Comparison of ENCODE assay signal across 8 cellular contexts in the genomic region with DNA sequence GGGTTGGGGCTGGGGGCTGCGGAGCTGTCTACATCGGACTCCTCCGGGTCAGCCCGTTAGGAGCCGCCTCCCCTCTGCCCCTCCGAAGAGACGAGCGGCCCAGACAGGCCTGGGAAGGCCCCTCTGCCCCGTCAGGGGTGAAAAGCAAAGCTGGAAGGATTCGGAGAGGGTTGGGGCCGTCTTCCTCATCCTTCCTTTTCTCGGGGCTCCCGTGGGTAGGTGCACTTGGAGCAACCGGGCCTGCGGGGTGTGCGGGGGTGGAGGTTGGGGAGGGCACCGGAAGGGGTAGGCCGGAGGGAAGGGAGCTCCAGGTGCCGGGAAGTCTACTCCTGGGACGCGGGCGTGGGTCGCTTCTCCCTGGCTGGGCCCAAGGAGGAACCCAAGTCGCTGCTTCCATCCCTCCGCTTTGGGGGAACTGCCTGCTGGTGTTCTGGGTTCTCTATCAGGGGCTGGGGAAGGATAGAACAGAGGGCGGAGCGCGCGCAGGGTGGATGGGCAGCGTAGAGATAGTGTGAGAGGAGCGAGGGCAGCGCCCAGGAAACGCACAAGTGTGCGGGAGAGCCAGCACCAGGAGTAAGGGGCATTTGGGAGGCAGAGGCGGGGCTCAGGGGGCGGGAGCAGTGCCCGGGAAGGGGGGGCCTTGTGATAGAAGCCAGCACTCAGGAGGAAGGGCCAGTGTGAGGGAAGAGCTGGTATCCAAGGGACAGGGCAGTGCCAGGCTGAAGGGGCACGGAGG. TPM values are rescaled to one million over a fixed set of nuclear protein-coding genes. Genes with fewer than 3 reads are reported as not detected.
DNase-seq lines count a peak whose midpoint lies in the region; ATAC-seq and TF ChIP-seq lines count a peak whose summit lies in the region.

No MANE protein-coding gene starts in this region.

- H3K4me3 ChIP-seq in PC-9 (peak overlapping the region; percentile 85), trophoblast cell (ENCODE audit: low read depth, low read length) (peak overlapping the region; percentile 83)

- no peak overlapping the region for H3K23ac ChIP-seq in trophoblast cell (ENCODE audit: low read length)

- TF ChIP-seq CTCF in PC-9 (conservative IDR thresholded peaks at IDR 0.05): no peak

- POLR2A ChIA-PET in PC-9 (lab: Charles Lee; ENCODE audit: unreplicated experiment): interaction anchor here (0.6 to 1.0 kb wide), 6 partner anchors 9 to 227 kb away, joined by 3 to 36 read pairs (median 4); no protein-coding TSS in a partner anchor

- H3K18ac ChIP-seq in trophoblast cell (ENCODE audit: low read length): peak overlapping the region; percentile 39

- no peaks in the 10 kb centered on the region for H3K9me3 Mint-ChIP-seq in activated naive CD8-positive, alpha-beta T cell (ENCODE audit: low read depth)

- H4K20me1 ChIP-seq in PC-9 (ENCODE audit: insufficient read depth): peaks cover 23% of the 10 kb centered on the region

- peak overlapping the region; percentile 94 for H4K91ac ChIP-seq in trophoblast cell (ENCODE audit: low read depth, low read length)

- no peaks in the 10 kb centered on the region for H3K27me3 Mint-ChIP-seq in activated naive CD8-positive, alpha-beta T cell

- BruUV-seq in PC-9 (replicated peaks; lab: Mats Ljungman, UMichigan): TSS peak; percentile 71

- H3K36me3 ChIP-seq in PC-9 (ENCODE audit: low read depth) (peaks cover 16% of the 10 kb centered on the region), trophoblast cell (ENCODE audit: control insufficient read depth in 1 of 2, insufficient read depth in 2 of 2, low read length in 2 of 2) (peaks cover 9 to 19% of the 10 kb centered on the region in 2 experiments)

- H3K9ac ChIP-seq in trophoblast cell (ENCODE audit: low read length): peak overlapping the region; percentile 75

- peak overlapping the region; percentile 64 for H4K8ac ChIP-seq in trophoblast cell (ENCODE audit: low read depth, low read length)

- WGBS in trophoblast cell (ENCODE audit: extremely low coverage, insufficient coverage, insufficient read length): no CpG with 5 or more reads among the region's 38 CpGs

- peak overlapping the region; percentile 13 for H2AK5ac ChIP-seq in trophoblast cell (ENCODE audit: low read length)

- peak overlapping the region; percentile 76 for H2BK5ac ChIP-seq in trophoblast cell (ENCODE audit: low read depth, low read length, poor library complexity)

- peaks cover 30% of the 10 kb centered on the region for H3K4me1 Mint-ChIP-seq in activated naive CD8-positive, alpha-beta T cell (ENCODE audit: low read depth)

- intact Hi-C loops in Right ventricle myocardium inferior (cut with DNase I) (loop anchor here (5.0 to 10.0 kb wide), 2 partner anchors 105 to 453 kb away; a partner anchor contains a TSS), cardiac septum (cut with DNase I) (loop anchor here (2.0 to 5.0 kb wide), 3 partner anchors 25 to 355 kb away; a partner anchor contains a TSS), PC-9 (cut with micrococcal nuclease; ENCODE audit: unreplicated experiment) (loop anchor here (1.0 to 5.0 kb wide), 7 partner anchors 17 to 345 kb away; a partner anchor contains a TSS), Right ventricle myocardium superior (cut with DNase I) (loop anchor here (5.0 kb wide), 1 partner anchor 175 kb away; a partner anchor contains a TSS)

- peaks cover 16% of the 10 kb centered on the region for H3K79me1 ChIP-seq in trophoblast cell (ENCODE audit: low read length)

- ATAC-seq in Right ventricle myocardium inferior (peak; percentile 39), Right ventricle myocardium superior (ENCODE audit: poor library complexity) (peak; percentile 51), GM18858 (IDR thresholded peaks at IDR 0.05; ENCODE audit: unreplicated experiment) (no peak)

- peaks cover 41% of the 10 kb centered on the region for H3F3A ChIP-seq in PC-9 (ENCODE audit: insufficient read depth, low read depth)

- H3K14ac ChIP-seq in trophoblast cell (ENCODE audit: low read length): peak overlapping the region; percentile 72

- peak overlapping the region; percentile 20 for H2BK120ac ChIP-seq in trophoblast cell (ENCODE audit: insufficient read depth, low read length, poor library complexity)

- H3K4me1 ChIP-seq in PC-9 (replicated peaks; ENCODE audit: insufficient read depth): peaks cover 22% of the 10 kb centered on the region
- H3K4me1 ChIP-seq in trophoblast cell (ENCODE audit: control insufficient read depth in 1 of 2, insufficient read depth in 2 of 2, low read length in 2 of 2): peaks cover 5 to 6% of the 10 kb centered on the region in 2 experiments

- no peaks in the 10 kb centered on the region for H3K9me2 ChIP-seq in PC-9 (ENCODE audit: insufficient read depth)

- peak overlapping the region; percentile 22 for H4K12ac ChIP-seq in trophoblast cell (ENCODE audit: low read depth, low read length)

- peak overlapping the region; percentile 84 for H3K4ac ChIP-seq in trophoblast cell (ENCODE audit: low read depth, low read length)

- H3K9me3 ChIP-seq in PC-9 (ENCODE audit: insufficient read depth, low read depth): no peaks in the 10 kb centered on the region
- no peaks in the 10 kb centered on the region for H3K9me3 ChIP-seq in trophoblast cell (ENCODE audit: insufficient read depth, low read depth, low read length)

- peak overlapping the region; percentile 99 for H3K4me3 Mint-ChIP-seq in activated naive CD8-positive, alpha-beta T cell

- DNase-seq in Right ventricle myocardium inferior (ENCODE audit: missing footprints): peak; percentile 87
- no peak for DNase-seq in cardiac septum (ENCODE audit: low spot score)
- peak; percentile 63 for DNase-seq in HPDE6-E6E7 (ENCODE audit: extremely low spot score)
- peak; percentile 76 to 87 for DNase-seq in PC-9
- DNase-seq in Right ventricle myocardium superior: peak; percentile 81
- DNase-seq in trophoblast cell: peak; percentile 34 to 47

- H2AFZ ChIP-seq in PC-9 (peak overlapping the region; percentile 81), trophoblast cell (ENCODE audit: insufficient read depth, low read length, poor library complexity) (peak overlapping the region; percentile 76)

- H3K27me3 ChIP-seq in PC-9 (ENCODE audit: insufficient read depth, low read depth) (no peaks in the 10 kb centered on the region), trophoblast cell (ENCODE audit: insufficient read depth, low read length) (no peaks in the 10 kb centered on the region)

- peak overlapping the region; percentile 99 for H3K4me2 ChIP-seq in PC-9
- H3K4me2 ChIP-seq in trophoblast cell (ENCODE audit: low read length): peak overlapping the region; percentile 91

- H2BK12ac ChIP-seq in trophoblast cell (ENCODE audit: low read length): peak overlapping the region; percentile 34

- peaks cover 8% of the 10 kb centered on the region for H3K36me3 Mint-ChIP-seq in activated naive CD8-positive, alpha-beta T cell

- peak overlapping the region; percentile 92 for H3K27ac Mint-ChIP-seq in activated naive CD8-positive, alpha-beta T cell

- H3K79me2 ChIP-seq in PC-9 (ENCODE audit: low read depth) (peaks cover 35% of the 10 kb centered on the region), trophoblast cell (ENCODE audit: control insufficient read depth, insufficient read depth, low read length, poor library complexity) (peaks cover 13% of the 10 kb centered on the region)

- CTCF ChIA-PET in PC-9 (lab: Charles Lee): interaction anchor here (0.5 to 2.8 kb wide), 6 partner anchors 9 to 788 kb away, joined by 3 to 17 read pairs (median 6); no protein-coding TSS in a partner anchor

- H3K27ac ChIP-seq in PC-9 (peak overlapping the region; percentile 95), trophoblast cell (ENCODE audit: low read depth, low read length) (peak overlapping the region; percentile 95)

RNA-seq across cellular contexts. Expression of a gene that starts 0.6 kb away (rescaled TPM):
- total RNA-seq in Right ventricle myocardium inferior (27.1 TPM), cardiac septum (23.2 TPM), PC-9 (2021) (153 and 167 TPM in 2 replicates), Right ventricle myocardium superior (19.9 TPM)
- polyA plus RNA-seq in trophoblast cell (2013): 85.6 and 90.5 TPM in 2 replicates

RNA-seq across cellular contexts. Expression of a gene that starts 0.7 kb away (rescaled TPM):
- total RNA-seq in Right ventricle myocardium inferior: 2.9 TPM
- 3.1 TPM for total RNA-seq in cardiac septum
- 27.1 and 33.0 TPM in 2 replicates for total RNA-seq in PC-9 (2021)
- 1.9 TPM for total RNA-seq in Right ventricle myocardium superior
- polyA plus RNA-seq in trophoblast cell (2013): 7.0 and 7.3 TPM in 2 replicates

RNA-seq across cellular contexts. Expression of a gene that starts 15.9 kb away (rescaled TPM):
- total RNA-seq in Right ventricle myocardium inferior: 0.35 TPM
- 0.48 TPM for total RNA-seq in cardiac septum
- total RNA-seq in PC-9 (2021): not detected in 2 replicates
- 0.11 TPM for total RNA-seq in Right ventricle myocardium superior
- 0.51 and 0.57 TPM in 2 replicates for polyA plus RNA-seq in trophoblast cell (2013)

RNA-seq across cellular contexts. Expression of a gene that starts 17.8 kb away (rescaled TPM):
- total RNA-seq in Right ventricle myocardium inferior: 8.7 TPM
- total RNA-seq in cardiac septum: 7.0 TPM
- not detected in 2 replicates for total RNA-seq in PC-9 (2021)
- total RNA-seq in Right ventricle myocardium superior: 7.8 TPM
- polyA plus RNA-seq in trophoblast cell (2013): 9.8 and 10.2 TPM in 2 replicates

RNA-seq across cellular contexts. Expression of a gene that starts 24.7 kb away (rescaled TPM):
- total RNA-seq in Right ventricle myocardium inferior: 33.4 TPM
- total RNA-seq in cardiac septum: 43.3 TPM
- total RNA-seq in PC-9 (2021): 25.5 and 28.2 TPM in 2 replicates
- total RNA-seq in Right ventricle myocardium superior: 36.3 TPM
- 25.1 and 28.3 TPM in 2 replicates for polyA plus RNA-seq in trophoblast cell (2013)
